Comparison of ENCODE assay signal across 1 cellular context in genomic region chr2:145724499-145724898, GRCh38.
TF ChIP-seq lines count a peak whose summit lies in the region.

No MANE protein-coding gene starts in this region.

TF ChIP-seq in HepG2, 621 proteins besides CTCF, POLR2A, EP300 and RAD21:
- TF ChIP-seq GMEB2 (CRISPR knock-in tag; IDR thresholded peaks at IDR 0.05; ENCODE audit: low read depth), result no peak
- TF ChIP-seq KDM2A (CRISPR knock-in tag; IDR thresholded peaks at IDR 0.05; ENCODE audit: borderline replicate concordance, low read depth), result no peak
- no peak for TF ChIP-seq AFF4 (CRISPR knock-in tag; IDR thresholded peaks at IDR 0.05)
- no peak for TF ChIP-seq POLR2AphosphoS2 (IDR thresholded peaks at IDR 0.05; ENCODE audit: low read depth, low read length)
- no peak for TF ChIP-seq ZFP1 (CRISPR knock-in tag; IDR thresholded peaks at IDR 0.05)
- TF ChIP-seq DR1 (CRISPR knock-in tag; IDR thresholded peaks at IDR 0.05), result no peak
- TF ChIP-seq LCORL (IDR thresholded peaks at IDR 0.05), result no peak
- TF ChIP-seq LCORL (CRISPR knock-in tag; IDR thresholded peaks at IDR 0.05), result no peak
- TF ChIP-seq AGO2 (optimal IDR thresholded peaks at IDR 0.05; ENCODE audit: low read depth, low read length), result no peak
